Comparison of ENCODE assay signal across 9 cellular contexts in the genomic region with DNA sequence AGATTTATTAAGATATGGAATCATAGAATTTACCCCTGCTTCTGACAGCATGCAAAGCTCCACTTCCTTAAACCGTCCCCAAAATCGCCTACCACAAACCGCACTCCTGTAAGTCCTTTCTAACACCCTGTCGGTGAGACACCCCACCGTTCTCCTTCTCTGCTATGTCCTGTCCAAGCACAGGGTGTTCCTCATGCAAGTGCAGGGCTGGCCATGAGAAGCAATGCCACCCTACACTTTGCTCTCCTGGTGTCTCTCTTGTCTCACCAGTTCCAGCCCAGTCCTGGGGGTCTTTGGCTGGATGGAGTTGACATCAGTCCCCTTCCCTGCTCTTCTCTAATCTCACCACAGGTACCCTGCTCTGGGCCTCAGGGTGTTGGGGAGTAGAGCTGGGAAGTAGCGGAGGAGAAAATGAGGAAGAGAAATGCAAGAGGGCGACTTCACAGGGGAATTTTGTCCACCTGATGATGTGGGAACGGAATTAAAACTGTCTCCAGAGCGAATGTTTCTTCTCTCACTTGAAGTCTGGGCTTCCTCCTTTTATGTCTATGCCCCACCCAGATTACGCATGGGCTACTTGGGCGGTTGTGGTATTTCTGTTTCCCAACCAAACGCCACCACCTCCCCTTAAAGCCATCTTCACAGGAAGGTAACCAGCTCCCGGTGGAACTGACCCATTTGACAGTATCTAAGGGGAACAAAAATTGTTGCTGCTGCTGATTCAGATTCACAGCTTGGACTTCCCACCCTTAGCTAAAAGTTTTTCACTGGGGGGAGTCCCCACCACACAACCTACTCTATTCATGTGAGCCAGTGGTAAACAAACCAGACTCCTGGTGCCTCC. TPM values are rescaled to one million over a fixed set of nuclear protein-coding genes. Genes with fewer than 3 reads are reported as not detected.
A peak's percentile ranks its signal among the peaks of the same experiment; 100 is the strongest.
DNase-seq lines count a peak whose midpoint lies in the region; ATAC-seq and FAIRE-seq lines count a peak whose summit lies in the region.
"Had no signal": no experiment of that assay in that cellular context is flagged by ENCODE, and none has a peak within 500 bp of the region (broad histone marks: within the 10 kb centered on the region; RNA-seq: fewer than 3 reads in every experiment).

No MANE protein-coding gene starts in this region.

- peaks cover 12 to 13% of the 10 kb centered on the region in 2 donors for H3K27me3 Mint-ChIP-seq in CD4-positive, alpha-beta memory T cell
- peaks cover 5% of the 10 kb centered on the region for H3K27me3 Mint-ChIP-seq in activated T-helper 2 cell treated with anti-CD3 and anti-CD28 coated beads, Interferon-gamma antibody, Interleukin-2, Interleukin-4, amounts not matched to agents 10 μg/mL and 5 μg/mL and 100 μg/mL, durations not matched to agents 14 hours and 24 hours and 36 hours (ENCODE audit: low read depth)

- FAIRE-seq in HTR-8/SVneo (lab: Jason Lieb, UNC), result no peak

- peak in 1 of 5 donors; percentile 11 for DNase-seq in CD4-positive, alpha-beta memory T cell
- no peak for DNase-seq in activated T-helper 2 cell treated with anti-CD3 and anti-CD28 coated beads, Interferon-gamma antibody, Interleukin-2, Interleukin-4, amounts not matched to agents 10 μg/mL and 5 μg/mL and 100 μg/mL, durations not matched to agents 14 hours and 24 hours and 36 hours (ENCODE audit: low spot score)
- no peak for DNase-seq in dermis blood vessel endothelial cell
- no peak for DNase-seq in HTR-8/SVneo (ENCODE audit: insufficient read length, low spot score)
- no peak for DNase-seq in activated CD8-positive, alpha-beta memory T cell treated with anti-CD3 and anti-CD28 coated beads, Interleukin-2, amount 50 U/mL, for 4 hours
- DNase-seq in NCI-H2107 (lab: John Stamatoyannopoulos, UW), result no peak

- no peak overlapping the region for H3K4me3 ChIP-seq in CD4-positive, alpha-beta memory T cell (ENCODE audit: low read length in 2 of 2)

- intact Hi-C loops in CD4-positive, alpha-beta memory T cell (cut with micrococcal nuclease), result no loop called here
- intact Hi-C loops in activated T-helper 2 cell treated with anti-CD3 and anti-CD28 coated beads, Interferon-gamma antibody, Interleukin-2, Interleukin-4, amounts not matched to agents 10 μg/mL and 5 μg/mL and 100 μg/mL, durations not matched to agents 14 hours and 24 hours and 36 hours (cut with micrococcal nuclease), result no loop called here

- ATAC-seq in GM19328 (IDR thresholded peaks at IDR 0.05; ENCODE audit: unreplicated experiment) (peak; percentile 58), HG03159 (IDR thresholded peaks at IDR 0.05; ENCODE audit: unreplicated experiment) (peak; percentile 91)

- no peaks in the 10 kb centered on the region for H3K27me3 ChIP-seq in CD4-positive, alpha-beta memory T cell (ENCODE audit: insufficient read depth, low read length)

- H3K27ac Mint-ChIP-seq in CD4-positive, alpha-beta memory T cell, result peak overlapping the region in 4 of 7 donors; percentile 16 to 72 (median 48)
- H3K27ac Mint-ChIP-seq in activated T-helper 2 cell treated with anti-CD3 and anti-CD28 coated beads, Interferon-gamma antibody, Interleukin-2, Interleukin-4, amounts not matched to agents 10 μg/mL and 5 μg/mL and 100 μg/mL, durations not matched to agents 14 hours and 24 hours and 36 hours, result peak overlapping the region; percentile 2

- POLR2A ChIA-PET in CD4-positive, alpha-beta memory T cell (lab: Charles Lee; ENCODE audit: partially characterized antibody), result interaction anchor here (0.7 to 1.4 kb wide), 3 partner anchors 20 to 43 kb away, joined by 3 to 4 read pairs (median 3); no protein-coding TSS in a partner anchor

- H3K36me3 ChIP-seq in CD4-positive, alpha-beta memory T cell (ENCODE audit: insufficient read depth, low read length), result no peaks in the 10 kb centered on the region

- no peaks in the 10 kb centered on the region for H3K9me3 ChIP-seq in CD4-positive, alpha-beta memory T cell (ENCODE audit: control insufficient read depth in 1 of 2, low read length in 2 of 2)

- no peaks in the 10 kb centered on the region for H3K36me3 Mint-ChIP-seq in CD4-positive, alpha-beta memory T cell
- H3K36me3 Mint-ChIP-seq in activated T-helper 2 cell treated with anti-CD3 and anti-CD28 coated beads, Interferon-gamma antibody, Interleukin-2, Interleukin-4, amounts not matched to agents 10 μg/mL and 5 μg/mL and 100 μg/mL, durations not matched to agents 14 hours and 24 hours and 36 hours (ENCODE audit: low read depth), result no peaks in the 10 kb centered on the region

- H3K4me1 Mint-ChIP-seq in CD4-positive, alpha-beta memory T cell, result peaks cover 12 to 29% (median 14%) of the 10 kb centered on the region in 4 donors
- H3K4me1 Mint-ChIP-seq in activated T-helper 2 cell treated with anti-CD3 and anti-CD28 coated beads, Interferon-gamma antibody, Interleukin-2, Interleukin-4, amounts not matched to agents 10 μg/mL and 5 μg/mL and 100 μg/mL, durations not matched to agents 14 hours and 24 hours and 36 hours (ENCODE audit: low read depth), result peaks cover 22% of the 10 kb centered on the region

- peak overlapping the region in 6 of 8 donors; percentile 10 to 51 (median 22) for H3K4me3 Mint-ChIP-seq in CD4-positive, alpha-beta memory T cell
- no peak overlapping the region for H3K4me3 Mint-ChIP-seq in activated T-helper 2 cell treated with anti-CD3 and anti-CD28 coated beads, Interferon-gamma antibody, Interleukin-2, Interleukin-4, amounts not matched to agents 10 μg/mL and 5 μg/mL and 100 μg/mL, durations not matched to agents 14 hours and 24 hours and 36 hours (ENCODE audit: low read depth)

- H3K9me3 Mint-ChIP-seq in CD4-positive, alpha-beta memory T cell, result peaks cover 0 to 1% (median 0%) of the 10 kb centered on the region in 8 donors
- no peaks in the 10 kb centered on the region for H3K9me3 Mint-ChIP-seq in activated T-helper 2 cell treated with anti-CD3 and anti-CD28 coated beads, Interferon-gamma antibody, Interleukin-2, Interleukin-4, amounts not matched to agents 10 μg/mL and 5 μg/mL and 100 μg/mL, durations not matched to agents 14 hours and 24 hours and 36 hours

- H3K27ac ChIP-seq in CD4-positive, alpha-beta memory T cell (ENCODE audit: low read depth, low read length), result no peak overlapping the region

- CTCF ChIA-PET in CD4-positive, alpha-beta memory T cell (lab: Charles Lee; ENCODE audit: partially characterized antibody), result no interaction called here

- no peaks in the 10 kb centered on the region for H3K4me1 ChIP-seq in CD4-positive, alpha-beta memory T cell (ENCODE audit: insufficient read depth, low read length)

RNA-seq across cellular contexts. Expression of gene CASR, which starts 49.9 kb away (rescaled TPM):
- under 1 TPM in 1 of 2 experiments, not detected in 1; 0.03 TPM for total RNA-seq in CD4-positive, alpha-beta memory T cell
- under 1 TPM in 1 of 2 donors, not detected in 1; 0.47 TPM for polyA plus RNA-seq in CD4-positive, alpha-beta memory T cell
- not detected in 2 replicates for total RNA-seq in activated T-helper 2 cell treated with anti-CD3 and anti-CD28 coated beads, Interferon-gamma antibody, Interleukin-2, Interleukin-4, amounts not matched to agents 10 μg/mL and 5 μg/mL and 100 μg/mL, durations not matched to agents 14 hours and 24 hours and 36 hours
- total RNA-seq in dermis blood vessel endothelial cell, result not detected in 2 replicates
- total RNA-seq: activated CD8-positive, alpha-beta memory T cell treated with anti-CD3 and anti-CD28 coated beads for 36 hours had no signal
